In genomic region chr1:42456754-42457089, GRCh38 we compare ENCODE assay signal across 8 cellular contexts. TPM values are rescaled to one million over a fixed set of nuclear protein-coding genes. Genes with fewer than 3 reads are reported as not detected.
A peak's percentile ranks its signal among the peaks of the same experiment; 100 is the strongest.
DNase-seq lines count a peak whose midpoint lies in the region; ATAC-seq and TF ChIP-seq lines count a peak whose summit lies in the region.

No MANE protein-coding gene starts in this region.

- POLR2A ChIA-PET in Panc1 (lab: Charles Lee), result no interaction called here

- peaks cover 23% of the 10 kb centered on the region for H3K4me1 Mint-ChIP-seq in Calu3 (ENCODE audit: low read depth, unreplicated experiment)
- H3K4me1 Mint-ChIP-seq in activated naive CD4-positive, alpha-beta T cell treated with anti-CD3 and anti-CD28 coated beads, Interleukin-2, amount 50 U/mL, for 24 hours, result peaks cover 44% of the 10 kb centered on the region

- H3K9me3 Mint-ChIP-seq in Calu3 (ENCODE audit: low read depth, unreplicated experiment), result no peaks in the 10 kb centered on the region
- H3K9me3 Mint-ChIP-seq in activated naive CD4-positive, alpha-beta T cell treated with anti-CD3 and anti-CD28 coated beads, Interleukin-2, amount 50 U/mL, for 24 hours, result no peaks in the 10 kb centered on the region

- CTCF ChIA-PET in Calu3 (lab: Charles Lee) (no interaction called here), Panc1 (lab: Charles Lee) (no interaction called here)

- peaks cover 16% of the 10 kb centered on the region for H3K4me1 ChIP-seq in Panc1 (ENCODE audit: control insufficient read depth, insufficient read depth, low read length)
- H3K4me1 ChIP-seq in vagina, result peaks cover 26% of the 10 kb centered on the region

- peak overlapping the region; percentile 75 for H3K27ac Mint-ChIP-seq in Calu3 (ENCODE audit: unreplicated experiment)
- peak overlapping the region; percentile 99 for H3K27ac Mint-ChIP-seq in activated naive CD4-positive, alpha-beta T cell treated with anti-CD3 and anti-CD28 coated beads, Interleukin-2, amount 50 U/mL, for 24 hours

- no TSS peak for BruUV-seq in Calu3 (replicated peaks; lab: Mats Ljungman, UMichigan)
- BruUV-seq in Panc1 (replicated peaks; lab: Mats Ljungman, UMichigan), result no TSS peak

- H3K9me3 ChIP-seq in Panc1 (ENCODE audit: control insufficient read depth, insufficient read depth, low read depth, low read length), result no peaks in the 10 kb centered on the region
- H3K9me3 ChIP-seq in vagina, result no peaks in the 10 kb centered on the region

- in situ Hi-C loops in Panc1 (cut with HindIII; ENCODE audit: low pct_unique_long_range_greater_than_20kb, low sequenced_read_pairs), result no loop called here

- H3K27me3 ChIP-seq in Panc1 (ENCODE audit: control insufficient read depth, insufficient read depth, low read length) (no peaks in the 10 kb centered on the region), vagina (no peaks in the 10 kb centered on the region)

- no peak for TF ChIP-seq POLR2A in vagina (IDR thresholded peaks at IDR 0.05)

- TF ChIP-seq CTCF in Calu3 (IDR thresholded peaks at IDR 0.05; ENCODE audit: unreplicated experiment) (no peak), Panc1 (IDR thresholded peaks at IDR 0.05) (no peak), vagina (IDR thresholded peaks at IDR 0.05) (no peak)

- H3K36me3 ChIP-seq in Panc1 (ENCODE audit: control insufficient read depth, insufficient read depth, low read length), result peaks cover 13% of the 10 kb centered on the region
- peaks cover 0 to 19% of the 10 kb centered on the region in 2 donors for H3K36me3 ChIP-seq in vagina

- H3K36me3 Mint-ChIP-seq in Calu3 (ENCODE audit: insufficient read depth, unreplicated experiment), result peaks cover 54% of the 10 kb centered on the region
- peaks cover 13% of the 10 kb centered on the region for H3K36me3 Mint-ChIP-seq in activated naive CD4-positive, alpha-beta T cell treated with anti-CD3 and anti-CD28 coated beads, Interleukin-2, amount 50 U/mL, for 24 hours

- intact Hi-C loops in Calu3 (cut with micrococcal nuclease; ENCODE audit: unreplicated experiment) (loop anchor here (5.0 kb wide), 1 partner anchor 279 kb away; no protein-coding TSS in a partner anchor), Panc1 (cut with micrococcal nuclease; ENCODE audit: unreplicated experiment) (no loop called here), cardiac septum (cut with DNase I) (loop anchor here (1.0 to 5.0 kb wide), 3 partner anchors 74 to 226 kb away; partner anchors contain the start of genes FOXJ3, RIMKLA and YBX1), posterior vena cava (cut with DNase I) (no loop called here), vagina (cut with DNase I) (no loop called here)

- no peaks in the 10 kb centered on the region for H3K27me3 Mint-ChIP-seq in Calu3 (ENCODE audit: unreplicated experiment)
- no peaks in the 10 kb centered on the region for H3K27me3 Mint-ChIP-seq in activated naive CD4-positive, alpha-beta T cell treated with anti-CD3 and anti-CD28 coated beads, Interleukin-2, amount 50 U/mL, for 24 hours

- H3K4me3 Mint-ChIP-seq in Calu3 (ENCODE audit: low read depth, unreplicated experiment), result peak overlapping the region; percentile 77
- H3K4me3 Mint-ChIP-seq in activated naive CD4-positive, alpha-beta T cell treated with anti-CD3 and anti-CD28 coated beads, Interleukin-2, amount 50 U/mL, for 24 hours, result peak overlapping the region; percentile 93

- H3K4me3 ChIP-seq in Panc1 (ENCODE audit: low read depth in 2 of 2, low read length in 2 of 2) (peak overlapping the region; percentile 81 to 93), vagina (peak overlapping the region; percentile 75 to 77)

- ATAC-seq in GM19438 (IDR thresholded peaks at IDR 0.05; ENCODE audit: low read depth, unreplicated experiment), result peak; percentile 52
- ATAC-seq in HG03558 (IDR thresholded peaks at IDR 0.05; ENCODE audit: extremely low read depth, unreplicated experiment), result peak; percentile 24
- peak; percentile 80 for ATAC-seq in Panc1

- peak overlapping the region; percentile 98 for H3K27ac ChIP-seq in Panc1 (ENCODE audit: low read length)
- H3K27ac ChIP-seq in vagina, result peak overlapping the region; percentile 77

- DNase-seq in Calu3 (peak; percentile 48), Panc1 (ENCODE audit: low read depth, low spot score) (no peak), cardiac septum (ENCODE audit: low spot score) (peak; percentile 86), posterior vena cava (ENCODE audit: low spot score) (peak; percentile 85), vagina (ENCODE audit: extremely low spot score in 2 of 2) (no peak)

RNA-seq across cellular contexts. Expression of gene PPCS, which starts 0.4 kb away (rescaled TPM):
- 67.8 and 72.8 TPM in 2 replicates for total RNA-seq in Calu3 (2022)
- total RNA-seq in Panc1 (2021; ENCODE audit: unreplicated experiment), result 72.7 TPM
- 51.8 TPM for polyA plus RNA-seq in Panc1 (2012; ENCODE audit: insufficient read length)
- total RNA-seq in cardiac septum, result 44.3 TPM
- total RNA-seq in posterior vena cava, result 10 to 100 TPM; 47.0 to 55.9 TPM
- 48.9 TPM for total RNA-seq in vagina

RNA-seq across cellular contexts. Expression of gene ZMYND12, which starts 0.9 kb away (rescaled TPM):
- 0.83 and 1.1 TPM in 2 replicates for total RNA-seq in Calu3 (2022)
- total RNA-seq in Panc1 (2021; ENCODE audit: unreplicated experiment), result 0.57 TPM
- 2.4 TPM for polyA plus RNA-seq in Panc1 (2012; ENCODE audit: insufficient read length)
- 1.6 TPM for total RNA-seq in cardiac septum
- under 1 TPM in 1 of 2 donors, not detected in 1; 0.69 TPM for total RNA-seq in posterior vena cava
- total RNA-seq in vagina, result not detected

RNA-seq across cellular contexts. Expression of gene CCDC30, which starts 6.4 kb away (rescaled TPM):
- total RNA-seq in Calu3 (2022), result 4.4 and 5.1 TPM in 2 replicates
- 1.3 TPM for total RNA-seq in Panc1 (2021; ENCODE audit: unreplicated experiment)
- polyA plus RNA-seq in Panc1 (2012; ENCODE audit: insufficient read length), result 1.3 TPM
- total RNA-seq in cardiac septum, result 2.0 TPM
- total RNA-seq in posterior vena cava, result 1 to 10 TPM; 4.3 to 4.6 TPM
- total RNA-seq in vagina, result 1.5 TPM

Comparison
In these comparisons a context has a peak if more than half of its experiments do, and no peak if none do; other contexts are left out.
1. DNase-seq: peak in Calu3 (single experiment), cardiac septum (single experiment) and posterior vena cava (single experiment); none in Panc1 (single experiment) and vagina (0 of 2).
2. ATAC-seq: peak in every context shown above with its lines; median percentile 80 in Panc1; 52 in GM19438; 24 in HG03558.
3. intact Hi-C loops: an anchor here in Calu3 (5.0 kb wide) and cardiac septum (1.0 to 5.0 kb wide); none called in Panc1, posterior vena cava and vagina.